Comparison of ENCODE assay signal across 8 cellular contexts in genomic region chr20:57514273-57514751, GRCh38. TPM values are rescaled to one million over a fixed set of nuclear protein-coding genes. Genes with fewer than 3 reads are reported as not detected.
DNase-seq lines count a peak whose midpoint lies in the region; ATAC-seq and TF ChIP-seq lines count a peak whose summit lies in the region.

No MANE protein-coding gene starts in this region.

- ATAC-seq in stimulated activated memory B cell treated with anti-CD40 and anti-IgM and Interleukin-4, amounts not matched to agents 10 μg/mL and 1 μg/mL and 100 μg/mL, for 72 hours = peak; percentile 50
- ATAC-seq in GM21367 (IDR thresholded peaks at IDR 0.05; ENCODE audit: unreplicated experiment) (no peak), GM21619 (IDR thresholded peaks at IDR 0.05; ENCODE audit: unreplicated experiment) (no peak)

- H3K36me3 Mint-ChIP-seq in chondrocyte (ENCODE audit: low read depth) = no peaks in the 10 kb centered on the region
- no peaks in the 10 kb centered on the region for H3K36me3 Mint-ChIP-seq in stimulated activated memory B cell treated with anti-CD40 and anti-IgM and Interleukin-4, amounts not matched to agents 10 μg/mL and 1 μg/mL and 100 μg/mL, for 72 hours

- H3K9me3 ChIP-seq in HEK293 (ENCODE audit: control insufficient read depth, insufficient read depth, low read depth, low read length) (no peaks in the 10 kb centered on the region), Peyer's patch (no peaks in the 10 kb centered on the region)

- no peak overlapping the region for H3K27ac ChIP-seq in HEK293 (ENCODE audit: extremely low read depth, low read depth, low read length)
- no peak overlapping the region for H3K27ac ChIP-seq in Peyer's patch

- DNase-seq in COLO829 (ENCODE audit: low spot score) = peak; percentile 77
- peak; percentile 29 to 85 (median 70) for DNase-seq in Peyer's patch
- no peak for DNase-seq in chondrocyte (ENCODE audit: low spot score)
- no peak for DNase-seq in kidney epithelial cell (ENCODE audit: low read depth)

- TF ChIP-seq CTCF in HEK293 (tag by site-specific recombination; IDR thresholded peaks at IDR 0.05) (peak; percentile 55), Peyer's patch (IDR thresholded peaks at IDR 0.05) (peak; percentile 18 to 94 (median 76)), chondrocyte (IDR thresholded peaks at IDR 0.05) (peak; percentile 96), kidney epithelial cell (IDR thresholded peaks at IDR 0.05; ENCODE audit: insufficient read depth, low read length, poor library complexity, severe bottlenecking) (peak; percentile 78)

- no peaks in the 10 kb centered on the region for H3K9me3 Mint-ChIP-seq in chondrocyte (ENCODE audit: low read depth)
- no peaks in the 10 kb centered on the region for H3K9me3 Mint-ChIP-seq in stimulated activated memory B cell treated with anti-CD40 and anti-IgM and Interleukin-4, amounts not matched to agents 10 μg/mL and 1 μg/mL and 100 μg/mL, for 72 hours

- H3K4me1 ChIP-seq in HEK293 (ENCODE audit: control insufficient read depth, insufficient read depth, low read length) (no peaks in the 10 kb centered on the region), Peyer's patch (no peaks in the 10 kb centered on the region)

- POLR2A ChIA-PET in HEK293 (lab: Yijun Ruan, JAX) = no interaction called here

- H3K27me3 Mint-ChIP-seq in chondrocyte (ENCODE audit: low read depth) = no peaks in the 10 kb centered on the region
- H3K27me3 Mint-ChIP-seq in stimulated activated memory B cell treated with anti-CD40 and anti-IgM and Interleukin-4, amounts not matched to agents 10 μg/mL and 1 μg/mL and 100 μg/mL, for 72 hours = no peaks in the 10 kb centered on the region

- H3K4me3 Mint-ChIP-seq in chondrocyte (ENCODE audit: unreplicated experiment) = no peak overlapping the region
- H3K4me3 Mint-ChIP-seq in stimulated activated memory B cell treated with anti-CD40 and anti-IgM and Interleukin-4, amounts not matched to agents 10 μg/mL and 1 μg/mL and 100 μg/mL, for 72 hours = no peak overlapping the region

- H3K4me3 ChIP-seq in HEK293 (ENCODE audit: low read depth, low read length) (no peak overlapping the region), Peyer's patch (no peak overlapping the region), kidney epithelial cell (ENCODE audit: low read depth, low read length) (no peak overlapping the region)

- peaks cover 9% of the 10 kb centered on the region for H3K4me1 Mint-ChIP-seq in chondrocyte (ENCODE audit: low read depth)
- H3K4me1 Mint-ChIP-seq in stimulated activated memory B cell treated with anti-CD40 and anti-IgM and Interleukin-4, amounts not matched to agents 10 μg/mL and 1 μg/mL and 100 μg/mL, for 72 hours = no peaks in the 10 kb centered on the region

- no peak overlapping the region for H3K27ac Mint-ChIP-seq in chondrocyte (ENCODE audit: unreplicated experiment)
- no peak overlapping the region for H3K27ac Mint-ChIP-seq in stimulated activated memory B cell treated with anti-CD40 and anti-IgM and Interleukin-4, amounts not matched to agents 10 μg/mL and 1 μg/mL and 100 μg/mL, for 72 hours

- H3K27me3 ChIP-seq in Peyer's patch (no peaks in the 10 kb centered on the region), kidney epithelial cell (ENCODE audit: control insufficient read depth, insufficient read depth, low read length) (peaks cover 3% of the 10 kb centered on the region)

- no peak for TF ChIP-seq POLR2A in Peyer's patch (IDR thresholded peaks at IDR 0.05)

- H3K36me3 ChIP-seq in HEK293 (ENCODE audit: control insufficient read depth in 2 of 2, insufficient read depth in 1 of 2, low read length in 2 of 2) = no peaks in the 10 kb centered on the region
- H3K36me3 ChIP-seq in Peyer's patch = no peaks in the 10 kb centered on the region
- no peaks in the 10 kb centered on the region for H3K36me3 ChIP-seq in kidney epithelial cell (ENCODE audit: control insufficient read depth, insufficient read depth, low read length)

- CTCF ChIA-PET in HEK293 (lab: Yijun Ruan, JAX) = interaction anchor here (0.8 to 8.9 kb wide), 6 partner anchors 9 to 101 kb away, joined by 3 to 124 read pairs (median 3); no protein-coding TSS in a partner anchor

TF ChIP-seq in HEK293, 187 proteins besides CTCF, POLR2A, EP300 and RAD21:
- TF ChIP-seq HOXC10 (CRISPR knock-in tag; IDR thresholded peaks at IDR 0.05) (no peak), EGR2 (tag by site-specific recombination; IDR thresholded peaks at IDR 0.05; ENCODE audit: low read depth) (no peak), ZNF792 (tag by site-specific recombination; IDR thresholded peaks at IDR 0.05) (no peak), ZNF654 (tag by site-specific recombination; IDR thresholded peaks at IDR 0.05; ENCODE audit: low read depth) (peak; percentile 84), ZSCAN30 (tag by site-specific recombination; IDR thresholded peaks at IDR 0.05) (0 out of 2 replicates have a peak, but pooled peaks have one; percentile 61)

RNA-seq across cellular contexts. Expression of gene CTCFL, which starts 10.6 kb away (rescaled TPM):
- total RNA-seq in Peyer's patch = not detected
- total RNA-seq in chondrocyte = not detected in 3 replicates
- 0.17 and 0.41 TPM in 2 replicates for total RNA-seq in kidney epithelial cell

RNA-seq across cellular contexts. Expression of gene PCK1, which starts 46.6 kb away (rescaled TPM):
- total RNA-seq in Peyer's patch = 1,000 to 10,000 TPM in 1 of 4 donors, 100 to 1,000 TPM in 2, 10 to 100 TPM in 1; 98.2 to 2,194 (median 572) TPM
- total RNA-seq in chondrocyte = not detected in 3 replicates
- under 0.01 TPM in 1 of 2 replicates, not detected in the other for total RNA-seq in kidney epithelial cell

Comparison
In these comparisons a context has a peak if more than half of its experiments do, and no peak if none do; other contexts are left out.
1. DNase-seq: peak in COLO829 (single experiment) and Peyer's patch (3 of 3); none in chondrocyte (single experiment) and kidney epithelial cell (single experiment).
2. RNA of gene PCK1, which starts 46.6 kb away (total RNA-seq): 98.2 to 2,194 TPM in Peyer's patch; not detected in chondrocyte and under 0.01 TPM in kidney epithelial cell; every median in the first group is over 10 times any median in the second.
3. Peak in every context shown above with its lines, with median percentiles within 50 percentile points of each other: CTCF ChIP-seq.